ENCODE assay signal across 8 cellular contexts in the genomic region with DNA sequence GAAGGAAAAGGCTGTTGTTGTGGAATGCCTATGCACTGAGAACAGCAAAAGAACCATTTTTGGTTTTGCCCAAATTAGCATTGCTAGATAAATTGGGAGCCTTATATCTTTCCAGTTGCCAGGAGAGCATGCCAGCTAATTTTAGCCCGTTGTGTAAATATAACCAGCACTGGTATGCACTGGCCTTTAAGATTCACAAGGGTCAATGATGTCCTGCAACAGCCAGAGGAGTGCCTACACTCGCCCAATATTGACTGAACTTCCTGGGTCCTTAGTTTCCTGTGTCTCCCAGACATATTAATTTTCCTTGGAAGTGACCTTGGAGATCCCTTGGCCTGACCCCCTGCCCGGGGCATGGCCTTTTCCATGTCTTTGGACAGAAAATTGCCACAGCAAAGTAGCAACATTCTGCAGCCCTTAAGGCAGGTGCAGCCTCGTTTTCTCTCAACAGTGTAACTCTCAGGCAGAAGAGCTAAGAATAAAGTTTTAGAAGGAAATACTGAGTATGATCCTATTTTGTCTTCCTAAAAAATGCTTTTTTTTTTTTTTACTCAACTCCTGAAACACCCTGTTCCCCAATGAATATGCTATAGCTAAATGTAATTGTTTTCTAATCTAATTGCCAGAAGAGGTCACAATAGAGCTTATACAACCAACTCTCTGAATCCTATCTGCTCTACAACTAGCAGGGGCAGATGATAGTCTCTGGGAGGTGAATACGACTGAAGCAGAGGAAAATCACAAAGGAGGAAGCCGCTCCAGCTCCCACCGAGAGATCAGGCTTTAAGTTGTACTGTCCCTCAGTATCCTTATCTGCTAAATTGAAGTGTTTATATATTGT.
A peak's percentile ranks its signal among the peaks of the same experiment; 100 is the strongest.
DNase-seq lines count a peak whose midpoint lies in the region; ATAC-seq and TF ChIP-seq lines count a peak whose summit lies in the region.

No MANE protein-coding gene starts in this region.

- ATAC-seq in aorta (ENCODE audit: low FRiP score) (peak; percentile 76), GM18870 (IDR thresholded peaks at IDR 0.05; ENCODE audit: unreplicated experiment) (no peak), HG02588 (IDR thresholded peaks at IDR 0.05; ENCODE audit: unreplicated experiment) (no peak)

- peaks cover 5% of the 10 kb centered on the region for H3K4me1 Mint-ChIP-seq in MCF 10A (ENCODE audit: insufficient read depth, unreplicated experiment)

- H3K27me3 ChIP-seq in breast epithelium (no peaks in the 10 kb centered on the region), SK-N-SH (ENCODE audit: insufficient read depth) (no peaks in the 10 kb centered on the region), cardiac muscle cell (no peaks in the 10 kb centered on the region), aorta (ENCODE audit: control insufficient read depth in 1 of 2, insufficient read depth in 2 of 2, low read length in 1 of 2) (no peaks in the 10 kb centered on the region)

- intact Hi-C loops in MCF 10A (cut with micrococcal nuclease) (loop anchor here (1.0 kb wide), 1 partner anchor 163 kb away; no protein-coding TSS in a partner anchor), breast epithelium (cut with DNase I; ENCODE audit: low total_unique reads) (no loop called here), aorta (cut with DNase I) (loop anchor here in 1 of 2 donors (5.0 kb wide), 1 partner anchor 164 kb away; no protein-coding TSS in a partner anchor)

- no peaks in the 10 kb centered on the region for H3K36me3 ChIP-seq in breast epithelium
- H3K36me3 ChIP-seq in SK-N-SH (replicated peaks in 1 of 2; ENCODE audit: control insufficient read depth in 1 of 2, insufficient read depth in 2 of 2, low read length in 1 of 2): no peaks in the 10 kb centered on the region
- H3K36me3 ChIP-seq in cardiac muscle cell: no peaks in the 10 kb centered on the region
- no peaks in the 10 kb centered on the region for H3K36me3 ChIP-seq in aorta (ENCODE audit: control insufficient read depth in 1 of 2, insufficient read depth in 2 of 2, low read length in 1 of 2)

- TF ChIP-seq RAD21 in SK-N-SH (IDR thresholded peaks at IDR 0.05; ENCODE audit: low read length): peak; percentile 46

- no peak overlapping the region for H2AFZ ChIP-seq in SK-N-SH (ENCODE audit: low read depth)

- no peaks in the 10 kb centered on the region for H3K36me3 Mint-ChIP-seq in MCF 10A (ENCODE audit: insufficient read depth, unreplicated experiment)

- H3K9me2 ChIP-seq in SK-N-SH: no peaks in the 10 kb centered on the region

- 42% methylated on average over 7 of the region's 7 CpGs for WGBS in SK-N-SH (ENCODE audit: low lambda C conversion rate)
- WGBS in aorta, 2 donors: 13 to 18% methylated on average over 7 of the region's 7 CpGs

- TF ChIP-seq EP300 in SK-N-SH (IDR thresholded peaks at IDR 0.05; ENCODE audit: borderline replicate concordance in 1 of 2, low read depth in 1 of 2, low read length in 1 of 2): no peak

- no peaks in the 10 kb centered on the region for H3K9me3 Mint-ChIP-seq in MCF 10A (ENCODE audit: unreplicated experiment)

- no peak overlapping the region for H3K9ac ChIP-seq in SK-N-SH

- no peak overlapping the region for H3K4me2 ChIP-seq in SK-N-SH

- CTCF ChIA-PET in MCF 10A (lab: Yijun Ruan, JAX) (interaction anchor here (0.5 to 5.1 kb wide), 35 partner anchors 11 to 286 kb away, joined by 3 to 125 read pairs (median 4); a partner anchor contains a TSS), SK-N-SH (lab: Yijun Ruan, JAX) (interaction anchor here (1.0 to 1.4 kb wide), 5 partner anchors 10 to 177 kb away, joined by 3 to 7 read pairs (median 3); no protein-coding TSS in a partner anchor)

- no peak overlapping the region for H3K27ac Mint-ChIP-seq in MCF 10A (ENCODE audit: low read depth, unreplicated experiment)

- no peak overlapping the region for H3K4me3 Mint-ChIP-seq in MCF 10A (ENCODE audit: unreplicated experiment)

- no peaks in the 10 kb centered on the region for H3K27me3 Mint-ChIP-seq in MCF 10A (ENCODE audit: insufficient read depth, unreplicated experiment)

- BruUV-seq in MCF 10A (replicated peaks; lab: Mats Ljungman, UMichigan): no TSS peak

- H3K4me1 ChIP-seq in breast epithelium (no peaks in the 10 kb centered on the region), SK-N-SH (ENCODE audit: control insufficient read depth in 1 of 2, insufficient read depth in 2 of 2, low read depth in 1 of 2, low read length in 1 of 2) (no peaks in the 10 kb centered on the region), cardiac muscle cell (ENCODE audit: low read depth) (peaks cover 18% of the 10 kb centered on the region), aorta (ENCODE audit: control insufficient read depth in 1 of 2, insufficient read depth in 2 of 2, low read length in 2 of 2) (peaks cover 0 to 3% of the 10 kb centered on the region in 2 donors)

- no peaks in the 10 kb centered on the region for H3F3A ChIP-seq in SK-N-SH (replicated peaks; ENCODE audit: insufficient read depth)

- TF ChIP-seq POLR2A in breast epithelium (IDR thresholded peaks at IDR 0.05): no peak

- no peak overlapping the region for H3K4me3 ChIP-seq in breast epithelium
- H3K4me3 ChIP-seq in SK-N-SH (ENCODE audit: low read depth in 2 of 2, low read length in 1 of 2): no peak overlapping the region
- H3K4me3 ChIP-seq in cardiac muscle cell: no peak overlapping the region
- no peak overlapping the region for H3K4me3 ChIP-seq in aorta (ENCODE audit: low read length in 2 of 2)

- POLR2A ChIA-PET in MCF 10A (lab: Yijun Ruan, JAX) (interaction anchor here (0.7 to 2.0 kb wide), 6 partner anchors 21 to 177 kb away, joined by 3 to 15 read pairs (median 4); no protein-coding TSS in a partner anchor), SK-N-SH (lab: Yijun Ruan, JAX) (no interaction called here)

- no peaks in the 10 kb centered on the region for H4K20me1 ChIP-seq in SK-N-SH (ENCODE audit: insufficient read depth)

- H3K9me3 ChIP-seq in breast epithelium: peaks cover 0 to 6% of the 10 kb centered on the region in 2 donors
- no peaks in the 10 kb centered on the region for H3K9me3 ChIP-seq in SK-N-SH
- H3K9me3 ChIP-seq in cardiac muscle cell (ENCODE audit: low read depth): no peaks in the 10 kb centered on the region
- H3K9me3 ChIP-seq in aorta (ENCODE audit: control insufficient read depth, low read length): no peaks in the 10 kb centered on the region

- TF ChIP-seq CTCF in MCF 10A (IDR thresholded peaks at IDR 0.05; ENCODE audit: unreplicated experiment) (peak; percentile 28), breast epithelium (IDR thresholded peaks at IDR 0.05) (no peak), SK-N-SH (IDR thresholded peaks at IDR 0.05) (peak; percentile 33), cardiac muscle cell (IDR thresholded peaks at IDR 0.05; ENCODE audit: low read depth, low read length) (peak; percentile 18)

- DNase-seq in MCF 10A (ENCODE audit: unreplicated experiment) (peak; percentile 27), breast epithelium (ENCODE audit: low spot score in 2 of 2) (no peak), SK-N-SH (no peak), cardiac muscle cell (ENCODE audit: low read depth in 1 of 2, low spot score in 1 of 2) (peak; percentile 45 to 55), aorta (peak in 1 of 2 donors; percentile 47)
- no peak for DNase-seq in stimulated activated CD4-positive, alpha-beta T cell treated with anti-CD3 and anti-CD28 coated beads, Interleukin-2, amount 100 ng/mL, for 24 hours

- H3K79me2 ChIP-seq in SK-N-SH (ENCODE audit: insufficient read depth): no peaks in the 10 kb centered on the region

- H3K27ac ChIP-seq in breast epithelium: no peak overlapping the region
- no peak overlapping the region for H3K27ac ChIP-seq in SK-N-SH (ENCODE audit: low read depth in 2 of 2, low read length in 1 of 2)
- peak overlapping the region; percentile 92 for H3K27ac ChIP-seq in cardiac muscle cell
- H3K27ac ChIP-seq in aorta (ENCODE audit: low read depth in 1 of 2, low read length in 2 of 2): peak overlapping the region; percentile 61 to 76

TF ChIP-seq in SK-N-SH, 30 proteins besides CTCF, POLR2A, EP300 and RAD21:
- TF ChIP-seq, protein P1, sequence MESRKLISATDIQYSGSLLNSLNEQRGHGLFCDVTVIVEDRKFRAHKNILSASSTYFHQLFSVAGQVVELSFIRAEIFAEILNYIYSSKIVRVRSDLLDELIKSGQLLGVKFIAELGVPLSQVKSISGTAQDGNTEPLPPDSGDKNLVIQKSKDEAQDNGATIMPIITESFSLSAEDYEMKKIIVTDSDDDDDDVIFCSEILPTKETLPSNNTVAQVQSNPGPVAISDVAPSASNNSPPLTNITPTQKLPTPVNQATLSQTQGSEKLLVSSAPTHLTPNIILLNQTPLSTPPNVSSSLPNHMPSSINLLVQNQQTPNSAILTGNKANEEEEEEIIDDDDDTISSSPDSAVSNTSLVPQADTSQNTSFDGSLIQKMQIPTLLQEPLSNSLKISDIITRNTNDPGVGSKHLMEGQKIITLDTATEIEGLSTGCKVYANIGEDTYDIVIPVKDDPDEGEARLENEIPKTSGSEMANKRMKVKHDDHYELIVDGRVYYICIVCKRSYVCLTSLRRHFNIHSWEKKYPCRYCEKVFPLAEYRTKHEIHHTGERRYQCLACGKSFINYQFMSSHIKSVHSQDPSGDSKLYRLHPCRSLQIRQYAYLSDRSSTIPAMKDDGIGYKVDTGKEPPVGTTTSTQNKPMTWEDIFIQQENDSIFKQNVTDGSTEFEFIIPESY (IDR thresholded peaks at IDR 0.05; ENCODE audit: borderline replicate concordance, low read depth): no peak
- TF ChIP-seq RCOR1 (IDR thresholded peaks at IDR 0.05; ENCODE audit: low read length): no peak
- peak; percentile 9; the same call in 1 of the 2 replicates for TF ChIP-seq SMC3 (IDR thresholded peaks at IDR 0.05; ENCODE audit: low read depth, low read length)

Comparison
In these comparisons a context has a peak if more than half of its experiments do, and no peak if none do; other contexts are left out.
1. DNase-seq: peak in MCF 10A (single experiment) and cardiac muscle cell (2 of 2); none in breast epithelium (0 of 2), SK-N-SH (single experiment) and stimulated activated CD4-positive, alpha-beta T cell treated with anti-CD3 and anti-CD28 coated beads, Interleukin-2, amount 100 ng/mL, for 24 hours (0 of 2).
2. CTCF ChIP-seq: peak in MCF 10A (single experiment), SK-N-SH (single experiment) and cardiac muscle cell (single experiment); none in breast epithelium (0 of 3).
3. H3K27ac ChIP-seq: peak in cardiac muscle cell (single experiment) and aorta (2 of 2); none in breast epithelium (0 of 2) and SK-N-SH (0 of 2).